ENCODE assay signal across 11 cellular contexts in genomic region chr4:186644737-186645261, GRCh38.
DNase-seq lines count a peak whose midpoint lies in the region; ATAC-seq and TF ChIP-seq lines count a peak whose summit lies in the region.
"Had no signal": no experiment of that assay in that cellular context is flagged by ENCODE, and none has a peak within 500 bp of the region (broad histone marks: within the 10 kb centered on the region; RNA-seq: fewer than 3 reads in every experiment).

No MANE protein-coding gene starts in this region.

- H3K4me2 ChIP-seq in IMR-90 (ENCODE audit: low read depth, low read length) (peak overlapping the region; percentile 59), Karpas-422 (ENCODE audit: low read depth, low read length, poor library complexity, severe bottlenecking) (no peak overlapping the region)

- peaks cover 34 to 79% of the 10 kb centered on the region in 2 experiments for H3K79me1 ChIP-seq in IMR-90 (ENCODE audit: low read depth in 1 of 2, low read length in 2 of 2)

- no peak for TF ChIP-seq POLR2A in IMR-90 (IDR thresholded peaks at IDR 0.05; ENCODE audit: low read depth, low read length)

- dilution Hi-C loops in IMR-90 (cut with HindIII; ENCODE audit: low sequenced_read_pairs, unreplicated experiment), result no loop called here

- H3K79me2 ChIP-seq in Karpas-422 (ENCODE audit: low read length), result no peaks in the 10 kb centered on the region

- H3K4me3 ChIP-seq in IMR-90 (ENCODE audit: insufficient read depth, low read depth, low read length) (no peak overlapping the region), Karpas-422 (ENCODE audit: low read length) (no peak overlapping the region)
- H3K4me3 ChIP-seq: adrenal gland, HAP-1 had no signal

- H3K9me1 ChIP-seq in IMR-90 (ENCODE audit: insufficient read depth, low read length), result peaks cover 17% of the 10 kb centered on the region

- H3K27ac ChIP-seq in IMR-90 (ENCODE audit: insufficient read depth, low read length) (peak overlapping the region; percentile 43), RWPE1 (peak overlapping the region; percentile 76), Karpas-422 (ENCODE audit: low read length) (no peak overlapping the region)
- H3K27ac ChIP-seq: adrenal gland had no signal

- H3K4me1 ChIP-seq in IMR-90 (ENCODE audit: control insufficient read depth, insufficient read depth, low read length) (peaks cover 13% of the 10 kb centered on the region), Karpas-422 (ENCODE audit: low read length) (no peaks in the 10 kb centered on the region)
- H3K4me1 ChIP-seq: adrenal gland, HAP-1 had no signal

- H4K20me1 ChIP-seq in IMR-90 (ENCODE audit: insufficient read depth, low read length), result peaks cover 72% of the 10 kb centered on the region
- H4K20me1 ChIP-seq in Karpas-422 (ENCODE audit: insufficient read depth, low read depth, low read length), result no peaks in the 10 kb centered on the region

- DNase-seq in IMR-90 (peak; percentile 40), RWPE1 (ENCODE audit: low spot score) (no peak), foreskin melanocyte (peak; percentile 20), renal cortical epithelial cell (ENCODE audit: low read depth) (peak; percentile 64), GM10266 (ENCODE audit: extremely low spot score) (no peak), Karpas-422 (no peak), 8988T (no peak)
- DNase-seq: activated CD8-positive, alpha-beta memory T cell treated with anti-CD3 and anti-CD28 coated beads, Interleukin-2, amount 50 U/mL, for 4 hours; adrenal gland had no signal

- no peaks in the 10 kb centered on the region for H3K9me3 ChIP-seq in IMR-90 (ENCODE audit: control insufficient read depth, insufficient read depth, low read length)
- H3K9me3 ChIP-seq in Karpas-422 (ENCODE audit: low read length), result no peaks in the 10 kb centered on the region
- H3K9me3 ChIP-seq: adrenal gland, HAP-1 had no signal

- peak overlapping the region; percentile 2 to 28; a peak in 1 of 4 replicates for H4K8ac ChIP-seq in IMR-90 (ENCODE audit: low read depth in 2 of 2, low read length in 2 of 2)

- H3K18ac ChIP-seq in IMR-90 (ENCODE audit: low read depth, low read length), result peak overlapping the region; percentile 64; the same call in 1 of the 2 replicates

- H3K14ac ChIP-seq in IMR-90 (replicated peaks; ENCODE audit: low read depth, low read length), result peak overlapping the region; percentile 31

- TF ChIP-seq CTCF in IMR-90 (conservative IDR thresholded peaks at IDR 0.05; ENCODE audit: low read depth, low read length) (no peak), RWPE1 (conservative IDR thresholded peaks at IDR 0.05; ENCODE audit: low read depth) (no peak), GM10266 (IDR thresholded peaks at IDR 0.05; ENCODE audit: control insufficient read depth, insufficient read depth, low read depth, missing control alignments) (no peak)

- H2BK20ac ChIP-seq in IMR-90 (ENCODE audit: low read depth, low read length), result no peak overlapping the region

- peak overlapping the region; percentile 31 for H2BK5ac ChIP-seq in IMR-90 (ENCODE audit: low read depth, low read length, poor library complexity, severe bottlenecking)

- H2BK120ac ChIP-seq in IMR-90 (ENCODE audit: low read depth, low read length), result no peak overlapping the region

- BruUV-seq in IMR-90 (replicated peaks; lab: Mats Ljungman, UMichigan), result no TSS peak

- no peak for TF ChIP-seq RAD21 in IMR-90 (IDR thresholded peaks at IDR 0.05; ENCODE audit: low read length)

- WGBS in IMR-90 (ENCODE audit: extremely low coverage in 2 of 2, insufficient read length in 1 of 2), 2 experiments, result 63% methylated on average over 4 of the region's 9 CpGs; no CpG with 5 or more reads in 1 of the 2 experiments

- H2AK5ac ChIP-seq in IMR-90 (ENCODE audit: low read depth, low read length), result peak overlapping the region; percentile 86; the same call in 1 of the 2 replicates

- peaks cover 46% of the 10 kb centered on the region for H3K36me3 ChIP-seq in IMR-90 (ENCODE audit: control insufficient read depth, insufficient read depth, low read length)
- H3K36me3 ChIP-seq in Karpas-422 (ENCODE audit: insufficient read depth, low read length), result no peaks in the 10 kb centered on the region
- H3K36me3 ChIP-seq: adrenal gland had no signal

- H4K91ac ChIP-seq in IMR-90 (ENCODE audit: insufficient read depth, low read depth, low read length), result no peak overlapping the region

- H3K23ac ChIP-seq in IMR-90 (ENCODE audit: low read depth, low read length), result no peak overlapping the region

- in situ Hi-C loops in IMR-90 (cut with MboI; ENCODE audit: low sequenced_read_pairs), result no loop called here

- peak overlapping the region; percentile 26; the same call in 1 of the 3 replicates for H2BK15ac ChIP-seq in IMR-90 (ENCODE audit: low read depth, low read length)

- no peak for ATAC-seq in IMR-90 (ENCODE audit: low read depth)
- ATAC-seq in GM21825 (IDR thresholded peaks at IDR 0.05; ENCODE audit: unreplicated experiment), result no peak

- no peak overlapping the region for H2AK9ac ChIP-seq in IMR-90 (replicated peaks; ENCODE audit: low read depth, low read length, poor library complexity)

- CTCF ChIA-PET in IMR-90 (lab: Yijun Ruan, JAX), result no interaction called here
- CTCF ChIA-PET in RWPE1 (lab: Yijun Ruan, JAX), result no interaction called here

- H3K56ac ChIP-seq in IMR-90 (ENCODE audit: extremely low read depth, insufficient read depth, low read length), result no peak overlapping the region

- H3K9ac ChIP-seq in IMR-90 (ENCODE audit: low read depth, low read length) (no peak overlapping the region), Karpas-422 (ENCODE audit: low read length) (no peak overlapping the region)

- no peak overlapping the region for H4K5ac ChIP-seq in IMR-90 (ENCODE audit: low read depth, low read length)

- POLR2A ChIA-PET in IMR-90 (lab: Charles Lee; ENCODE audit: unreplicated experiment) (no interaction called here), RWPE1 (lab: Yijun Ruan, JAX; ENCODE audit: low non-redundant PET) (no interaction called here)

- no peaks in the 10 kb centered on the region for H3K9me2 ChIP-seq in Karpas-422 (replicated peaks; ENCODE audit: insufficient read depth, low read length)

- H2AFZ ChIP-seq in IMR-90 (replicated peaks; ENCODE audit: low read length, poor library complexity) (no peak overlapping the region), Karpas-422 (ENCODE audit: low read length) (no peak overlapping the region)

- intact Hi-C loops in IMR-90 (cut with micrococcal nuclease), result no loop called here

- H3K27me3 ChIP-seq in IMR-90 (ENCODE audit: control insufficient read depth, insufficient read depth, low read length) (no peaks in the 10 kb centered on the region), Karpas-422 (ENCODE audit: low read length) (no peaks in the 10 kb centered on the region)
- H3K27me3 ChIP-seq: adrenal gland had no signal

- H3K4ac ChIP-seq in IMR-90 (ENCODE audit: low read depth, low read length), result peak overlapping the region; percentile 17; the same call in 1 of the 2 replicates

TF ChIP-seq in IMR-90, 13 proteins besides CTCF, POLR2A, EP300 and RAD21:
- TF ChIP-seq, protein P1, sequence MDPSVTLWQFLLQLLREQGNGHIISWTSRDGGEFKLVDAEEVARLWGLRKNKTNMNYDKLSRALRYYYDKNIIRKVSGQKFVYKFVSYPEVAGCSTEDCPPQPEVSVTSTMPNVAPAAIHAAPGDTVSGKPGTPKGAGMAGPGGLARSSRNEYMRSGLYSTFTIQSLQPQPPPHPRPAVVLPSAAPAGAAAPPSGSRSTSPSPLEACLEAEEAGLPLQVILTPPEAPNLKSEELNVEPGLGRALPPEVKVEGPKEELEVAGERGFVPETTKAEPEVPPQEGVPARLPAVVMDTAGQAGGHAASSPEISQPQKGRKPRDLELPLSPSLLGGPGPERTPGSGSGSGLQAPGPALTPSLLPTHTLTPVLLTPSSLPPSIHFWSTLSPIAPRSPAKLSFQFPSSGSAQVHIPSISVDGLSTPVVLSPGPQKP (IDR thresholded peaks at IDR 0.05; ENCODE audit: borderline replicate concordance, low read depth, low read length), result no peak
- TF ChIP-seq MXI1 (IDR thresholded peaks at IDR 0.05; ENCODE audit: borderline replicate concordance, low read depth, low read length), result 0 out of 2 replicates have a peak, but pooled peaks have one; percentile 23

Comparison
In these comparisons a context has a peak if more than half of its experiments do, and no peak if none do; other contexts are left out.
1. DNase-seq: peak in IMR-90 (single experiment), foreskin melanocyte (single experiment) and renal cortical epithelial cell (single experiment); none in RWPE1 (single experiment), GM10266 (single experiment), Karpas-422 (single experiment) and 8988T (single experiment).